Comparison of ENCODE assay signal across 8 cellular contexts in genomic region chr11:66891849-66892660, GRCh38. TPM values are rescaled to one million over a fixed set of nuclear protein-coding genes. Genes with fewer than 3 reads are reported as not detected.
DNase-seq lines count a peak whose midpoint lies in the region; ATAC-seq, FAIRE-seq and TF ChIP-seq lines count a peak whose summit lies in the region.

No MANE protein-coding gene starts in this region.

- no peak overlapping the region for H3K9ac ChIP-seq in mammary epithelial cell (ENCODE audit: insufficient read depth, low read length)

- H3K4me3 ChIP-seq in AG09309 (ENCODE audit: control insufficient read depth, low read depth, low read length): no peak overlapping the region
- no peak overlapping the region for H3K4me3 ChIP-seq in SJCRH30
- no peak overlapping the region for H3K4me3 ChIP-seq in mammary epithelial cell (replicated peaks in 1 of 3; ENCODE audit: insufficient read depth in 1 of 3, low read depth in 2 of 3, low read length in 3 of 3)
- no peak overlapping the region for H3K4me3 ChIP-seq in pancreas

- no peaks in the 10 kb centered on the region for H3K36me3 ChIP-seq in SJCRH30
- peaks cover 4% of the 10 kb centered on the region for H3K36me3 ChIP-seq in mammary epithelial cell (ENCODE audit: insufficient read depth, low read length)
- H3K36me3 ChIP-seq in pancreas: no peaks in the 10 kb centered on the region

- dilution Hi-C loops in mammary epithelial cell (cut with HindIII; ENCODE audit: low sequenced_read_pairs): loop anchor here (5.0 kb wide), 1 partner anchor 80 kb away; no protein-coding TSS in a partner anchor

- TF ChIP-seq CTCF in AG09309 (IDR thresholded peaks at IDR 0.05; ENCODE audit: control insufficient read depth, insufficient read depth, low read depth, low read length, missing control alignments): no peak
- TF ChIP-seq CTCF in mammary epithelial cell (conservative IDR thresholded peaks at IDR 0.05 in 1 of 2, IDR thresholded peaks at IDR 0.05 in 1 of 2; ENCODE audit: extremely low read depth in 1 of 2, insufficient read depth in 1 of 2, low read depth in 1 of 2, low read length in 2 of 2): peak in 1 of 2 donors; percentile 10
- TF ChIP-seq CTCF in pancreas (IDR thresholded peaks at IDR 0.05): no peak

- no peak overlapping the region for H2AFZ ChIP-seq in mammary epithelial cell (ENCODE audit: low read depth, low read length)

- CTCF ChIA-PET in mammary epithelial cell (lab: Charles Lee; ENCODE audit: low non-redundant PET): interaction anchor here (0.6 kb wide), 1 partner anchor 14 kb away, joined by 4 read pairs; no protein-coding TSS in a partner anchor

- no peaks in the 10 kb centered on the region for H4K20me1 ChIP-seq in mammary epithelial cell (ENCODE audit: insufficient read depth, low read length)

- in situ Hi-C loops in mammary epithelial cell (cut with MboI; ENCODE audit: low sequenced_read_pairs in 2 of 2): no loop called here

- WGBS in mammary epithelial cell (ENCODE audit: low coverage, missing lambda C conversion rate): 13% methylated on average over 12 of the region's 14 CpGs
- WGBS in pancreas, 2 donors: 71 to 72% methylated on average over 14 of the region's 14 CpGs

- BruUV-seq in mammary epithelial cell (replicated peaks; lab: Mats Ljungman, UMichigan): TSS peak; percentile 63

- H3K27ac ChIP-seq in SJCRH30: no peak overlapping the region; the same call in 1 of the 2 replicates
- H3K27ac ChIP-seq in mammary epithelial cell (ENCODE audit: insufficient read depth, low read depth, low read length): peak overlapping the region; percentile 9
- no peak overlapping the region for H3K27ac ChIP-seq in pancreas

- H3K79me2 ChIP-seq in mammary epithelial cell (ENCODE audit: insufficient read depth, low read length): peaks cover 29% of the 10 kb centered on the region

- peaks cover 31% of the 10 kb centered on the region for H3K4me1 ChIP-seq in SJCRH30
- H3K4me1 ChIP-seq in mammary epithelial cell (ENCODE audit: insufficient read depth, low read length): peaks cover 18% of the 10 kb centered on the region
- H3K4me1 ChIP-seq in pancreas: no peaks in the 10 kb centered on the region

- H3K27me3 ChIP-seq in SJCRH30 (no peaks in the 10 kb centered on the region), mammary epithelial cell (ENCODE audit: insufficient read depth, low read length) (no peaks in the 10 kb centered on the region), pancreas (no peaks in the 10 kb centered on the region)

- DNase-seq in AG09309 (ENCODE audit: low read depth): peak; percentile 73
- peak; percentile 71 to 76 for DNase-seq in SJCRH30
- peak; percentile 98 for DNase-seq in mammary epithelial cell
- peak in 4 of 6 donors; percentile 9 to 71 (median 52) for DNase-seq in pancreas
- no peak for DNase-seq in posterior vena cava (ENCODE audit: low spot score)
- no peak for DNase-seq in NCI-H2081 (lab: John Stamatoyannopoulos, UW)

- no peaks in the 10 kb centered on the region for H3K9me3 ChIP-seq in SJCRH30 (replicated peaks)
- H3K9me3 ChIP-seq in mammary epithelial cell (replicated peaks; ENCODE audit: insufficient read depth, low read length): no peaks in the 10 kb centered on the region
- H3K9me3 ChIP-seq in pancreas: no peaks in the 10 kb centered on the region

- intact Hi-C loops in mammary epithelial cell (cut with micrococcal nuclease) (loop anchor here (1.0 to 2.0 kb wide), 2 partner anchors 49 to 66 kb away; partner anchors contain the start of genes PC and RCE1), pancreas (cut with DNase I) (no loop called here), posterior vena cava (cut with DNase I) (no loop called here)

- peak overlapping the region; percentile 18 for H3K4me2 ChIP-seq in mammary epithelial cell (ENCODE audit: insufficient read depth, low read depth, low read length)

- ATAC-seq in GM19023 (IDR thresholded peaks at IDR 0.05; ENCODE audit: unreplicated experiment): peak; percentile 95
- peak; percentile 71 for ATAC-seq in HG03175 (IDR thresholded peaks at IDR 0.05; ENCODE audit: unreplicated experiment)
- peak; percentile 81 to 98 (median 94) for ATAC-seq in pancreas

- FAIRE-seq in pancreas (lab: Jason Lieb, UNC): no peak

RNA-seq across cellular contexts. Expression of gene LRFN4, which starts 35.2 kb away (rescaled TPM):
- 15.6 and 15.9 TPM in 2 replicates for total RNA-seq in SJCRH30 (2014; rRNA removed; shearing (Covaris generic))
- total RNA-seq in mammary epithelial cell (10 to 100 TPM; 21.3 to 26.2 TPM), pancreas (1 to 10 TPM in 4 of 6 donors, under 1 TPM in 2; 0.51 to 7.8 (median 2.4) TPM), posterior vena cava (10 to 100 TPM; 15.0 to 16.9 TPM)
- polyA plus RNA-seq in mammary epithelial cell (11.3 TPM), pancreas (1 to 10 TPM; 3.9 to 6.9 TPM)
- polyA minus RNA-seq in mammary epithelial cell: 1.3 TPM

RNA-seq across cellular contexts. Expression of gene RCE1, which starts 48.8 kb away (rescaled TPM):
- 20.3 and 20.6 TPM in 2 replicates for total RNA-seq in SJCRH30 (2014; rRNA removed; shearing (Covaris generic))
- total RNA-seq in mammary epithelial cell: 10 to 100 TPM; 19.0 to 21.0 TPM
- polyA plus RNA-seq in mammary epithelial cell: 20.8 TPM
- polyA minus RNA-seq in mammary epithelial cell: 30.3 TPM
- total RNA-seq in pancreas: 10 to 100 TPM in 3 of 6 donors, 1 to 10 TPM in 3; 8.2 to 13.2 (median 9.4) TPM
- polyA plus RNA-seq in pancreas: 10 to 100 TPM; 10.1 to 19.0 TPM
- 1 to 10 TPM; 7.9 to 9.1 TPM for total RNA-seq in posterior vena cava

Comparison
In these comparisons a context has a peak if more than half of its experiments do, and no peak if none do; other contexts are left out.
1. DNase-seq: peak in AG09309 (single experiment), SJCRH30 (2 of 2), mammary epithelial cell (single experiment) and pancreas (4 of 6); none in posterior vena cava (single experiment) and NCI-H2081 (0 of 2).
2. Peak in every context shown above with its lines, with median percentiles within 50 percentile points of each other: ATAC-seq.